In the genomic region with DNA sequence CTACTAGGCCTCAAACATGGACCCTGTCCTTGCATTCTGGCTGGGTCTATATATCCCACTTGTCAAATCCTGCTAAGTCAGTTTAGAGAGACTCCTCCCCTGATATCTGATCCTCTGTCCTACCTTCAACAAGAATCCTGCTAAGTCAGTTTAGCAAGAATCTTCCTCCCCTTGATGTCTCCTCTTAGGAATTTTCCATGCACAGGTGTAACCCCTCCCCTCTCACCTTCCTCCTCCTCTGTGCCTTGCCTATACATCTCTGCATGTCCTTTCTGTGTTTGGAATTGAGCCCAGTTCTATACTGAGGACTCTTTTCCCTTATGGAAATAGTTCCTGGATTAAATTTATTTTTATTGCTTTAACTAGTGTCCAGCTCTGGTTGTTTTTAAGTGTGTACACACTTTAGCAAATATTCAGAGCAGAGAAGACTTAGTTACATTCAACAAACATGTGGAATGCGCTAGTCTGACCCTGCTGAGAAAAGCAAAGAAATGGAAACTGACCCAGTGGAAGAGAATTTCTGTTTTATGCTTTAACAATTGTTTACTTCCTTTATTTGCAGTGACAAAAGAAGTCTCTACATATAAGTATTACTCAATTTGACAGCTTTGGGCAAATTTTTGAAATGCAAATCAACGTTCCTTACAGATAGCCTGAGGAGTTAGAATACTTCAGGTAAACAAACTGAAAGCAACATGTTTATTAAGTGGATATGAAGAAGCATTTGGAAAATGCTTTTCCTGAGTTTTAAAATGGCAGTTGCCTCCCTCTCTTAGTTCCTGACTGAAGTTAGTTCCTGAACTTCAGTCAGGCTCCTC, we compare ENCODE assay signal across 18 cellular contexts.
DNase-seq lines count a peak whose midpoint lies in the region; ATAC-seq and TF ChIP-seq lines count a peak whose summit lies in the region.
"Had no signal": no experiment of that assay in that cellular context is flagged by ENCODE, and none has a peak within 500 bp of the region (broad histone marks: within the 10 kb centered on the region; RNA-seq: fewer than 3 reads in every experiment).

No MANE protein-coding gene starts in this region.

- H3K36me3 Mint-ChIP-seq in GM23338 (ENCODE audit: low read depth) (peaks cover 9% of the 10 kb centered on the region; the same call in 2 of the 3 replicates), neural progenitor cell (no peaks in the 10 kb centered on the region), chondrocyte (ENCODE audit: low read depth) (no peaks in the 10 kb centered on the region)
- no peaks in the 10 kb centered on the region for H3K36me3 Mint-ChIP-seq in activated CD4-positive, alpha-beta memory T cell treated with anti-CD3 and anti-CD28 coated beads for 36 hours
- H3K36me3 Mint-ChIP-seq: naive B cell had no signal

- H3F3A ChIP-seq in GM23338 (replicated peaks; ENCODE audit: low read depth) = no peaks in the 10 kb centered on the region
- no peaks in the 10 kb centered on the region for H3F3A ChIP-seq in neural progenitor cell (ENCODE audit: low read depth)

- H3K79me2 ChIP-seq in GM23338 (replicated peaks; ENCODE audit: insufficient read depth) (no peaks in the 10 kb centered on the region), neural progenitor cell (ENCODE audit: low read depth) (no peaks in the 10 kb centered on the region)

- no peak for TF ChIP-seq CTCF in GM23338 (conservative IDR thresholded peaks at IDR 0.05; ENCODE audit: low read depth in 2 of 2)
- TF ChIP-seq CTCF in neural progenitor cell (IDR thresholded peaks at IDR 0.05) = no peak
- TF ChIP-seq CTCF in chondrocyte (IDR thresholded peaks at IDR 0.05) = no peak

- H3K4me2 ChIP-seq in GM23338 (peak overlapping the region; percentile 56), neural progenitor cell (no peak overlapping the region)

- H3K27ac ChIP-seq in GM23338 (ENCODE audit: low read depth) (peak overlapping the region; percentile 78), epithelial cell of prostate (no peak overlapping the region), neural progenitor cell (no peak overlapping the region)

- H3K9me3 Mint-ChIP-seq in GM23338 (no peaks in the 10 kb centered on the region), neural progenitor cell (no peaks in the 10 kb centered on the region), chondrocyte (ENCODE audit: low read depth) (no peaks in the 10 kb centered on the region)
- H3K9me3 Mint-ChIP-seq in activated CD4-positive, alpha-beta memory T cell treated with anti-CD3 and anti-CD28 coated beads for 36 hours = peaks cover 10% of the 10 kb centered on the region
- H3K9me3 Mint-ChIP-seq: dendritic cell treated with granulocyte-macrophage colony-stimulating factor and Interleukin-4, amounts not matched to agents 40 ng/mL and 50 ng/mL, for 4 days had no signal

- H3K27me3 Mint-ChIP-seq in GM23338 (ENCODE audit: insufficient read depth, low read depth, poor library complexity) (peaks cover 2% of the 10 kb centered on the region), neural progenitor cell (ENCODE audit: insufficient read depth, low read depth) (no peaks in the 10 kb centered on the region), chondrocyte (ENCODE audit: low read depth) (no peaks in the 10 kb centered on the region)
- no peaks in the 10 kb centered on the region for H3K27me3 Mint-ChIP-seq in activated CD4-positive, alpha-beta memory T cell treated with anti-CD3 and anti-CD28 coated beads for 36 hours
- H3K27me3 Mint-ChIP-seq: activated naive CD8-positive, alpha-beta T cell treated with anti-CD3 and anti-CD28 coated beads, Interleukin-2, amount 50 U/mL, for 24 hours; B cell; dendritic cell treated with granulocyte-macrophage colony-stimulating factor and Interleukin-4, amounts not matched to agents 40 ng/mL and 50 ng/mL, for 4 days; naive B cell had no signal

- H3K9me3 ChIP-seq in neural progenitor cell (ENCODE audit: low read depth) = no peaks in the 10 kb centered on the region
- H3K9me3 ChIP-seq: MG63 had no signal

- H3K4me1 ChIP-seq in GM23338 (ENCODE audit: insufficient read depth) (peaks cover 18% of the 10 kb centered on the region), neural progenitor cell (peaks cover 8% of the 10 kb centered on the region)

- no peaks in the 10 kb centered on the region for H3K36me3 ChIP-seq in GM23338 (ENCODE audit: insufficient read depth)
- H3K36me3 ChIP-seq in neural progenitor cell = no peaks in the 10 kb centered on the region
- H3K36me3 ChIP-seq: MG63 had no signal

- H3K4me3 Mint-ChIP-seq in GM23338 = peak overlapping the region; percentile 19; the same call in 2 of the 3 replicates
- H3K4me3 Mint-ChIP-seq in neural progenitor cell = no peak overlapping the region
- no peak overlapping the region for H3K4me3 Mint-ChIP-seq in chondrocyte (ENCODE audit: unreplicated experiment)
- no peak overlapping the region for H3K4me3 Mint-ChIP-seq in activated CD4-positive, alpha-beta memory T cell treated with anti-CD3 and anti-CD28 coated beads for 36 hours
- H3K4me3 Mint-ChIP-seq: activated naive CD8-positive, alpha-beta T cell treated with anti-CD3 and anti-CD28 coated beads, Interleukin-2, amount 50 U/mL, for 24 hours; B cell; dendritic cell treated with granulocyte-macrophage colony-stimulating factor and Interleukin-4, amounts not matched to agents 40 ng/mL and 50 ng/mL, for 4 days; HFFc6; naive B cell had no signal

- ATAC-seq in GM23338 (peak; percentile 99), GM18505 (IDR thresholded peaks at IDR 0.05; ENCODE audit: unreplicated experiment) (no peak)
- ATAC-seq: activated naive CD8-positive, alpha-beta T cell treated with anti-CD3 and anti-CD28 coated beads, Interleukin-2, amount 50 U/mL, for 24 hours had no signal

- H3K4me1 Mint-ChIP-seq in GM23338 (peaks cover 21% of the 10 kb centered on the region), neural progenitor cell (no peaks in the 10 kb centered on the region), chondrocyte (ENCODE audit: low read depth) (no peaks in the 10 kb centered on the region)
- no peaks in the 10 kb centered on the region for H3K4me1 Mint-ChIP-seq in activated CD4-positive, alpha-beta memory T cell treated with anti-CD3 and anti-CD28 coated beads for 36 hours (ENCODE audit: low read depth)
- H3K4me1 Mint-ChIP-seq: activated naive CD8-positive, alpha-beta T cell treated with anti-CD3 and anti-CD28 coated beads, Interleukin-2, amount 50 U/mL, for 24 hours; B cell; naive B cell had no signal

- H2AFZ ChIP-seq in GM23338 = no peak overlapping the region
- peak overlapping the region; percentile 40 for H2AFZ ChIP-seq in neural progenitor cell (replicated peaks)

- CTCF ChIA-PET in activated CD4-positive, alpha-beta memory T cell treated with anti-CD3 and anti-CD28 coated beads for 36 hours (lab: Charles Lee) = no interaction called here

- H3K4me3 ChIP-seq in GM23338 = peak overlapping the region; percentile 18
- H3K4me3 ChIP-seq in neural progenitor cell = no peak overlapping the region
- H3K4me3 ChIP-seq: MG63 had no signal

- H3K9me2 ChIP-seq in GM23338 (ENCODE audit: insufficient read depth) = no peaks in the 10 kb centered on the region

- H3K27me3 ChIP-seq in GM23338 (ENCODE audit: insufficient read depth) = no peaks in the 10 kb centered on the region
- H3K27me3 ChIP-seq in neural progenitor cell = no peaks in the 10 kb centered on the region
- H3K27me3 ChIP-seq: MG63 had no signal

- H4K20me1 ChIP-seq in GM23338 (replicated peaks; ENCODE audit: insufficient read depth) (no peaks in the 10 kb centered on the region), neural progenitor cell (ENCODE audit: low read depth) (no peaks in the 10 kb centered on the region)

- POLR2A ChIA-PET in activated CD4-positive, alpha-beta memory T cell treated with anti-CD3 and anti-CD28 coated beads for 36 hours (lab: Charles Lee) = no interaction called here

- peak overlapping the region; percentile 85 for H3K27ac Mint-ChIP-seq in GM23338
- H3K27ac Mint-ChIP-seq in neural progenitor cell = no peak overlapping the region
- no peak overlapping the region for H3K27ac Mint-ChIP-seq in chondrocyte (ENCODE audit: unreplicated experiment)
- no peak overlapping the region for H3K27ac Mint-ChIP-seq in activated CD4-positive, alpha-beta memory T cell treated with anti-CD3 and anti-CD28 coated beads for 36 hours
- H3K27ac Mint-ChIP-seq: activated naive CD8-positive, alpha-beta T cell treated with anti-CD3 and anti-CD28 coated beads, Interleukin-2, amount 50 U/mL, for 24 hours; B cell; dendritic cell treated with granulocyte-macrophage colony-stimulating factor and Interleukin-4, amounts not matched to agents 40 ng/mL and 50 ng/mL, for 4 days; HFFc6; naive B cell had no signal

- intact Hi-C loops in activated CD4-positive, alpha-beta memory T cell treated with anti-CD3 and anti-CD28 coated beads for 36 hours (cut with micrococcal nuclease) = no loop called here

- DNase-seq in GM23338 (ENCODE audit: low spot score) (peak; percentile 95), NCI-H510A (lab: John Stamatoyannopoulos, UW) (peak; percentile 68), epithelial cell of prostate (ENCODE audit: low read depth, low spot score) (peak; percentile 8), neural progenitor cell (ENCODE audit: low spot score) (no peak), AG08395 (ENCODE audit: low spot score) (no peak), chondrocyte (ENCODE audit: low spot score) (no peak)
- no peak for DNase-seq in activated CD4-positive, alpha-beta memory T cell treated with anti-CD3 and anti-CD28 coated beads for 36 hours
- DNase-seq: activated CD4-positive, alpha-beta T cell treated with anti-CD3 and anti-CD28 coated beads for 1 hour; activated naive CD8-positive, alpha-beta T cell treated with anti-CD3 and anti-CD28 coated beads, Interleukin-2, amount 50 U/mL, for 24 hours; HFFc6; MG63; naive B cell; NCI-H146; NCI-H446; stimulated activated CD8-positive, alpha-beta memory T cell treated with anti-CD3 and anti-CD28 coated beads, Interleukin-4, amount 100 ng/mL, for 48 hours had no signal

- TF ChIP-seq POLR2A in GM18505 (IDR thresholded peaks at IDR 0.05; ENCODE audit: borderline replicate concordance, extremely low read depth, insufficient read depth, insufficient read length) = no peak

- H3K9ac ChIP-seq in neural progenitor cell = no peak overlapping the region

TF ChIP-seq in GM23338, 12 proteins besides CTCF, POLR2A, EP300 and RAD21:
- TF ChIP-seq STAT1 (IDR thresholded peaks at IDR 0.05; ENCODE audit: unreplicated experiment) = no peak
- TF ChIP-seq POLR2AphosphoS5 (IDR thresholded peaks at IDR 0.05; ENCODE audit: low read depth) = peak; percentile 18; the same call in 1 of the 2 replicates

Comparison
In these comparisons a context has a peak if more than half of its experiments do, and no peak if none do; other contexts are left out.
1. DNase-seq: peak in GM23338 (single experiment), NCI-H510A (single experiment) and epithelial cell of prostate (single experiment); none in neural progenitor cell (single experiment), AG08395 (single experiment), chondrocyte (single experiment) and activated CD4-positive, alpha-beta memory T cell treated with anti-CD3 and anti-CD28 coated beads for 36 hours (single experiment).